ENCODE assay signal across 11 cellular contexts in genomic region chr1:183027031-183027430, GRCh38.
DNase-seq lines count a peak whose midpoint lies in the region; TF ChIP-seq lines count a peak whose summit lies in the region.
"Had no signal": no experiment of that assay in that cellular context is flagged by ENCODE, and none has a peak within 500 bp of the region (broad histone marks: within the 10 kb centered on the region; RNA-seq: fewer than 3 reads in every experiment).

No MANE protein-coding gene starts in this region.

- H3K4me3 ChIP-seq in HEK293 (ENCODE audit: low read depth, low read length) (no peak overlapping the region), astrocyte of the cerebellum (ENCODE audit: low read depth, low read length) (peak overlapping the region; percentile 89), iPS-15b (ENCODE audit: low read depth, low read length) (peak overlapping the region; percentile 10), subcutaneous abdominal adipose tissue (ENCODE audit: low read depth in 1 of 5, low read length in 5 of 5) (peak overlapping the region; percentile 59 to 96 (median 94))

- POLR2A ChIA-PET in HEK293 (lab: Yijun Ruan, JAX), result interaction anchor here (1.1 to 1.2 kb wide), 2 partner anchors 44 to 62 kb away, joined by 3 to 5 read pairs; no protein-coding TSS in a partner anchor

- DNase-seq in astrocyte of the cerebellum (ENCODE audit: low read depth), result no peak
- DNase-seq in stimulated activated naive CD4-positive, alpha-beta T cell (lab: John Stamatoyannopoulos, UW), result no peak
- DNase-seq in activated naive CD4-positive, alpha-beta T cell treated with anti-CD3 and anti-CD28 coated beads, Interleukin-2, amount 50 U/mL, for 16 hours, result no peak
- DNase-seq in NCI-H526 treated with DMSO at 0.1 percent for 48 hours (lab: John Stamatoyannopoulos, UW), result no peak
- DNase-seq: DND-41, NCI-H1436, OCI-M1, WERI-Rb-1 had no signal

- H3K27ac ChIP-seq in HEK293 (ENCODE audit: extremely low read depth, low read depth, low read length), result no peak overlapping the region
- peak overlapping the region; percentile 99 for H3K27ac ChIP-seq in subcutaneous abdominal adipose tissue (ENCODE audit: low read depth, low read length)
- H3K27ac ChIP-seq: WERI-Rb-1 had no signal

- no peak overlapping the region for H3K9ac ChIP-seq in iPS-15b (ENCODE audit: low read depth, low read length)
- peak overlapping the region in 4 of 5 donors; percentile 21 to 82 (median 47) for H3K9ac ChIP-seq in subcutaneous abdominal adipose tissue (ENCODE audit: low read length in 5 of 5)

- H3K4me1 ChIP-seq in HEK293 (ENCODE audit: control insufficient read depth, insufficient read depth, low read length) (peaks cover 23% of the 10 kb centered on the region), iPS-15b (ENCODE audit: control insufficient read depth, insufficient read depth, low read length) (peaks cover 17% of the 10 kb centered on the region), subcutaneous abdominal adipose tissue (ENCODE audit: control insufficient read depth in 5 of 5, insufficient read depth in 5 of 5, low read length in 5 of 5) (peaks cover 4 to 72% (median 58%) of the 10 kb centered on the region in 5 donors)

- in situ Hi-C loops in astrocyte of the cerebellum (cut with HindIII; ENCODE audit: low sequenced_read_pairs), result no loop called here

- no peaks in the 10 kb centered on the region for H3K9me3 ChIP-seq in HEK293 (ENCODE audit: control insufficient read depth, insufficient read depth, low read depth, low read length)
- H3K9me3 ChIP-seq in iPS-15b (ENCODE audit: control insufficient read depth, insufficient read depth, low read length), result no peaks in the 10 kb centered on the region
- no peaks in the 10 kb centered on the region for H3K9me3 ChIP-seq in subcutaneous abdominal adipose tissue (ENCODE audit: control insufficient read depth in 5 of 5, low read length in 5 of 5)

- CTCF ChIA-PET in HEK293 (lab: Yijun Ruan, JAX), result interaction anchor here (0.6 to 1.3 kb wide), 6 partner anchors 9 to 208 kb away, joined by 3 to 6 read pairs (median 4); no protein-coding TSS in a partner anchor

- peaks cover 0 to 4% of the 10 kb centered on the region in 2 experiments; a peak in 1 of 3 replicates for H3K36me3 ChIP-seq in HEK293 (ENCODE audit: control insufficient read depth in 2 of 2, insufficient read depth in 1 of 2, low read length in 2 of 2)
- no peaks in the 10 kb centered on the region for H3K36me3 ChIP-seq in iPS-15b (ENCODE audit: control insufficient read depth, insufficient read depth, low read length)
- H3K36me3 ChIP-seq in subcutaneous abdominal adipose tissue (ENCODE audit: control insufficient read depth in 5 of 5, insufficient read depth in 5 of 5, low read length in 5 of 5), result peaks cover 0 to 5% (median 0%) of the 10 kb centered on the region in 5 donors
- H3K36me3 ChIP-seq: WERI-Rb-1 had no signal

- no peak for TF ChIP-seq CTCF in HEK293 (tag by site-specific recombination; IDR thresholded peaks at IDR 0.05)
- TF ChIP-seq CTCF in astrocyte of the cerebellum (IDR thresholded peaks at IDR 0.05; ENCODE audit: low read depth, low read length, missing control alignments), result no peak

- H3K27me3 ChIP-seq in iPS-15b (ENCODE audit: control insufficient read depth, insufficient read depth, low read length) (no peaks in the 10 kb centered on the region), subcutaneous abdominal adipose tissue (ENCODE audit: control insufficient read depth in 5 of 5, insufficient read depth in 4 of 5, low read length in 5 of 5) (no peaks in the 10 kb centered on the region)

TF ChIP-seq in HEK293, 187 proteins besides CTCF, POLR2A, EP300 and RAD21:
- TF ChIP-seq PRDM1 (tag by site-specific recombination; IDR thresholded peaks at IDR 0.05), result peak; percentile 68
- no peak for TF ChIP-seq HOXC10 (CRISPR knock-in tag; IDR thresholded peaks at IDR 0.05)
